Comparison of ENCODE assay signal across 14 cellular contexts in genomic region chr3:195532858-195533257, GRCh38. TPM values are rescaled to one million over a fixed set of nuclear protein-coding genes. Genes with fewer than 3 reads are reported as not detected.
"Had no signal": no experiment of that assay in that cellular context is flagged by ENCODE, and none has a peak within 500 bp of the region (broad histone marks: within the 10 kb centered on the region; RNA-seq: fewer than 3 reads in every experiment).

No MANE protein-coding gene starts in this region.

- H3K4me3 Mint-ChIP-seq: activated CD8-positive, alpha-beta memory T cell treated with anti-CD3 and anti-CD28 coated beads, Interleukin-2, amount 10 ng/mL, durations not matched to agents 7 days and 5 days; dendritic cell treated with granulocyte-macrophage colony-stimulating factor and Interleukin-4, amounts not matched to agents 40 ng/mL and 50 ng/mL, for 4 days; neural crest cell had no signal

- H3K36me3 ChIP-seq: vagina had no signal

- ATAC-seq: activated CD8-positive, alpha-beta memory T cell treated with anti-CD3 and anti-CD28 coated beads, Interleukin-2, amount 10 ng/mL, durations not matched to agents 7 days and 5 days had no signal

- H3K27ac Mint-ChIP-seq: dendritic cell treated with granulocyte-macrophage colony-stimulating factor and Interleukin-4, amounts not matched to agents 40 ng/mL and 50 ng/mL, for 4 days had no signal

- DNase-seq: activated CD8-positive, alpha-beta memory T cell treated with anti-CD3 and anti-CD28 coated beads, Interleukin-2, amount 10 ng/mL, durations not matched to agents 7 days and 5 days; activated naive CD4-positive, alpha-beta T cell; amygdala; cerebellar nuclear complex; hippocampal formation; sigmoid colon; stimulated activated CD4-positive, alpha-beta T cell treated with anti-CD3 and anti-CD28 coated beads, Interleukin-12 subunit alpha, Interleukin-12 subunit beta, amount 100 ng/mL, for 4 hours; T-helper 9 cell had no signal

- H3K9me3 Mint-ChIP-seq: brain; dendritic cell treated with granulocyte-macrophage colony-stimulating factor and Interleukin-4, amounts not matched to agents 40 ng/mL and 50 ng/mL, for 4 days had no signal

- H3K27ac ChIP-seq: sigmoid colon, vagina had no signal

- H3K4me3 ChIP-seq: sigmoid colon, vagina had no signal

- H3K9me3 ChIP-seq: sigmoid colon, vagina had no signal

- H3K27me3 ChIP-seq: sigmoid colon, vagina had no signal

- H3K27me3 Mint-ChIP-seq: activated CD8-positive, alpha-beta memory T cell treated with anti-CD3 and anti-CD28 coated beads, Interleukin-2, amount 10 ng/mL, durations not matched to agents 7 days and 5 days; brain; dendritic cell treated with granulocyte-macrophage colony-stimulating factor and Interleukin-4, amounts not matched to agents 40 ng/mL and 50 ng/mL, for 4 days had no signal

RNA-seq across cellular contexts. Expression of gene APOD, which starts 50.9 kb away (rescaled TPM):
- total RNA-seq: epithelial cell of proximal tubule, kidney epithelial cell had no signal
